Comparison of ENCODE assay signal across 9 cellular contexts in the genomic region with DNA sequence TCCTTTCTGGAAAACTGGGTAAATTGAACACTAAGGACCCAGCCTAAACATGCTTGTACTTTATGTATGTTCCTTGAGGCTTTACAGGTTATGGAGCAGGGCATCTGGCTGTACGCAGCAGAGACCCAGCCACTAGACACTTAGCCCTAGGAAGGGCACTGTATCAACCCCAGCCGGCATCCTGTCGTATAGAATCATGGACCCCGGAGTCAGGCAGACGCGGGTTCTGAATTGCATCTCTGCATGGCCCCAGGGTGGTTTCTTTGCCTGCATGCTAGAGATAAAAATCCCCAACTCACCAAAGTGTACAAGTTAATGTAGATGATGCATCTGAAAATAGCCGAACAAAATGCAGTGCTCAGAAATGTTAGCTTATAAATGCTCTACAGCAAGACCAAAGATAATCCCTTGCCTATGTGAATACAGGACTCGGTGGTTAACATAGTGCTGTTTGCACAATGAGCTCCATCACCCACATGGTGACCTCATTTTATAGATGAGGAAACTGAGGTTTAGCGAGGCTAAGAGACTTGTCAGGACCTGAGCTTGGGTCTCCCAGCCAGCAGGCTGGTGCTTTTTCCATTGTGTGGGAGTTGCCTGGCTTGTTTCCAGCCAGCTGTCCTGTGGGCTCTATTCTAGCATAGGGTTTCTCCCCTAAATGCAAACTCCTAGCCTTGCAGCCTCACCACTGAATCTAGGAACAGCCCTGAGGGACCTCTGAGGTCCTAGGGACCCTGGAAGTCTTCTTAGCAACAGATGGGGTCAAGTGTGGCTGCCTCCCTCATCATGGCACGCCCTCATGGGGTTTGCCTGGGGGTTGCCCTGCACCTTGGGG. TPM values are rescaled to one million over a fixed set of nuclear protein-coding genes. Genes with fewer than 3 reads are reported as not detected.
DNase-seq lines count a peak whose midpoint lies in the region; ATAC-seq and TF ChIP-seq lines count a peak whose summit lies in the region.
"Had no signal": no experiment of that assay in that cellular context is flagged by ENCODE, and none has a peak within 500 bp of the region (broad histone marks: within the 10 kb centered on the region; RNA-seq: fewer than 3 reads in every experiment).

No MANE protein-coding gene starts in this region.

- no peaks in the 10 kb centered on the region for H3K9me2 ChIP-seq in hepatocyte (replicated peaks; ENCODE audit: insufficient read depth)

- H2AFZ ChIP-seq in hepatocyte = no peak overlapping the region

- H3K4me3 Mint-ChIP-seq in activated naive CD8-positive, alpha-beta T cell = peak overlapping the region; percentile 97

- H4K20me1 ChIP-seq in hepatocyte (ENCODE audit: insufficient read depth, poor library complexity, severe bottlenecking) = no peaks in the 10 kb centered on the region

- H3K36me3 Mint-ChIP-seq in activated naive CD8-positive, alpha-beta T cell = peaks cover 21% of the 10 kb centered on the region

- H3K27ac Mint-ChIP-seq in activated naive CD8-positive, alpha-beta T cell = peak overlapping the region; percentile 96

- peak; percentile 74 for ATAC-seq in GM18868 (IDR thresholded peaks at IDR 0.05; ENCODE audit: unreplicated experiment)
- ATAC-seq in HG03442 (IDR thresholded peaks at IDR 0.05; ENCODE audit: unreplicated experiment) = no peak
- ATAC-seq: left lobe of liver had no signal

- 87% methylated on average over 10 of the region's 10 CpGs for WGBS in hepatocyte (ENCODE audit: low lambda C conversion rate, missing lambda C conversion rate)

- H3K36me3 ChIP-seq in SJCRH30 (no peaks in the 10 kb centered on the region), hepatocyte (replicated peaks; ENCODE audit: insufficient read depth, low read depth) (no peaks in the 10 kb centered on the region)

- H3K9me3 ChIP-seq in SJCRH30 (replicated peaks) (no peaks in the 10 kb centered on the region), hepatocyte (ENCODE audit: low read depth) (no peaks in the 10 kb centered on the region)

- no peaks in the 10 kb centered on the region for H3K79me2 ChIP-seq in hepatocyte

- H3K9me3 Mint-ChIP-seq in activated naive CD8-positive, alpha-beta T cell (ENCODE audit: low read depth) = no peaks in the 10 kb centered on the region

- DNase-seq in SJCRH30 (peak; percentile 69 to 87), COLO829 (ENCODE audit: low spot score) (no peak), hepatocyte (ENCODE audit: low spot score) (no peak), DMS114 treated with DMSO at 0.1 percent for 48 hours (lab: John Stamatoyannopoulos, UW; ENCODE audit: unreplicated experiment) (no peak)
- DNase-seq in stimulated activated CD4-positive, alpha-beta T cell treated with anti-CD3 and anti-CD28 coated beads, Interleukin-2, amount 100 ng/mL, for 4 hours (ENCODE audit: low read depth) = peak; percentile 46

- H3K27ac ChIP-seq in SJCRH30 (no peak overlapping the region), hepatocyte (no peak overlapping the region)

- H3K27me3 Mint-ChIP-seq in activated naive CD8-positive, alpha-beta T cell = no peaks in the 10 kb centered on the region

- H3K4me3 ChIP-seq in SJCRH30 = no peak overlapping the region
- no peak overlapping the region for H3K4me3 ChIP-seq in hepatocyte

- H3K4me1 ChIP-seq in SJCRH30 (peaks cover 14% of the 10 kb centered on the region), hepatocyte (ENCODE audit: insufficient read depth) (no peaks in the 10 kb centered on the region)

- H3K27me3 ChIP-seq in SJCRH30 = 0 out of 2 replicates have a peak, but pooled peaks cover 2% of the 10 kb centered on the region
- no peaks in the 10 kb centered on the region for H3K27me3 ChIP-seq in hepatocyte

- peaks cover 82% of the 10 kb centered on the region for H3K4me1 Mint-ChIP-seq in activated naive CD8-positive, alpha-beta T cell (ENCODE audit: low read depth)

- no peak for TF ChIP-seq CTCF in hepatocyte (IDR thresholded peaks at IDR 0.05; ENCODE audit: poor library complexity)

- H3K4me2 ChIP-seq in hepatocyte = no peak overlapping the region

RNA-seq across cellular contexts. Expression of a gene that starts 7.3 kb away (rescaled TPM):
- not detected in 2 replicates for total RNA-seq in SJCRH30 (2014; rRNA removed; shearing (Covaris generic))
- 0.03 and 0.08 TPM in 2 replicates for total RNA-seq in hepatocyte
- not detected in 2 replicates for polyA plus RNA-seq in hepatocyte

RNA-seq across cellular contexts. Expression of a gene that starts 26.8 kb away (rescaled TPM):
- 1.0 and 1.6 TPM in 2 replicates for total RNA-seq in SJCRH30 (2014; rRNA removed; shearing (Covaris generic))
- 1.4 and 3.3 TPM in 2 replicates for total RNA-seq in hepatocyte
- polyA plus RNA-seq in hepatocyte = 0.56 and 2.3 TPM in 2 replicates

RNA-seq across cellular contexts. Expression of a gene that starts 54.5 kb away (rescaled TPM):
- total RNA-seq in SJCRH30 (2014; rRNA removed; shearing (Covaris generic)) = 46.3 and 57.7 TPM in 2 replicates
- total RNA-seq in hepatocyte = 33.7 and 44.3 TPM in 2 replicates
- 97.1 and 98.7 TPM in 2 replicates for polyA plus RNA-seq in hepatocyte

Comparison
In these comparisons a context has a peak if more than half of its experiments do, and no peak if none do; other contexts are left out.
1. DNase-seq: peak in SJCRH30 (2 of 2) and stimulated activated CD4-positive, alpha-beta T cell treated with anti-CD3 and anti-CD28 coated beads, Interleukin-2, amount 100 ng/mL, for 4 hours (single experiment); none in COLO829 (single experiment), hepatocyte (single experiment) and DMS114 treated with DMSO at 0.1 percent for 48 hours (single experiment).